ENCODE assay signal across 13 cellular contexts in the genomic region with DNA sequence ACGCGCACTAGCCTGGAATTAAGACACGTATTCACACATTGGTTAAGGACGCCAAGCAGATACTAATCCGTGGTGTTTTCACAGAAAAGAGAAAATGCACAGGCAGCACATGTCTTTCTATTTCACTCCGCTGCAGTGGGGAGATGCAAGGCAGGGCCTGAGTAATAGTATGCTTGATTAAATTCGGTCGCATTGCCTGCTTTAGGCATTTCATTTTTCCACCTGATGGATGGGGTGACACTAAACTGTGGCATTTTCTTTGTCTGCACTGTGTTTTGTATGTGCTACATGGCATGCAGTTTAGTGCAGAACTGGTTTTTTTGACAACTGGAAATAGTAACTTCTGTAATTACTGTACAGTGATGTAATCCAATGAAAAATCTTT.
A peak's percentile ranks its signal among the peaks of the same experiment; 100 is the strongest.
DNase-seq lines count a peak whose midpoint lies in the region; ATAC-seq and TF ChIP-seq lines count a peak whose summit lies in the region.
"Had no signal": no experiment of that assay in that cellular context is flagged by ENCODE, and none has a peak within 500 bp of the region (broad histone marks: within the 10 kb centered on the region; RNA-seq: fewer than 3 reads in every experiment).

No MANE protein-coding gene starts in this region.

- no peak overlapping the region for H2AFZ ChIP-seq in smooth muscle cell (ENCODE audit: low read depth)
- H2AFZ ChIP-seq: hepatocyte had no signal

- DNase-seq in activated naive CD8-positive, alpha-beta T cell treated with anti-CD3 and anti-CD28 coated beads for 36 hours: no peak
- DNase-seq in middle frontal gyrus (ENCODE audit: extremely low spot score, low spot score) (no peak), smooth muscle cell (lab: John Stamatoyannopoulos, UW; ENCODE audit: unreplicated experiment) (no peak), HuH-7 (ENCODE audit: low spot score) (no peak)
- DNase-seq in activated CD8-positive, alpha-beta T cell treated with anti-CD3 and anti-CD28 coated beads for 36 hours: no peak
- DNase-seq: activated CD4-positive, alpha-beta T cell treated with anti-CD3 and anti-CD28 coated beads, Interleukin-2, amount 10 ng/mL, durations not matched to agents 24 days and 14 days; aorta; MM.1S; stimulated activated naive B cell treated with anti-CD40 and anti-IgM and Interleukin-4, amounts not matched to agents 10 μg/mL and 1 μg/mL and 100 μg/mL, for 72 hours had no signal

- POLR2A ChIA-PET in activated CD8-positive, alpha-beta T cell treated with anti-CD3 and anti-CD28 coated beads for 36 hours (lab: Charles Lee): no interaction called here

- peak; percentile 25 for ATAC-seq in GM18907 (IDR thresholded peaks at IDR 0.05; ENCODE audit: unreplicated experiment)
- no peak for ATAC-seq in activated CD8-positive, alpha-beta T cell treated with anti-CD3 and anti-CD28 coated beads for 36 hours

- peaks cover 15% of the 10 kb centered on the region for H3K4me1 Mint-ChIP-seq in activated naive CD8-positive, alpha-beta T cell treated with anti-CD3 and anti-CD28 coated beads for 36 hours
- H3K4me1 Mint-ChIP-seq in activated CD8-positive, alpha-beta T cell treated with anti-CD3 and anti-CD28 coated beads for 36 hours (ENCODE audit: low read depth): peaks cover 7% of the 10 kb centered on the region

- peaks cover 3% of the 10 kb centered on the region for H3K9me3 Mint-ChIP-seq in activated naive CD8-positive, alpha-beta T cell treated with anti-CD3 and anti-CD28 coated beads for 36 hours
- no peaks in the 10 kb centered on the region for H3K9me3 Mint-ChIP-seq in activated CD8-positive, alpha-beta T cell treated with anti-CD3 and anti-CD28 coated beads for 36 hours
- H3K9me3 Mint-ChIP-seq: activated CD4-positive, alpha-beta T cell treated with anti-CD3 and anti-CD28 coated beads, Interleukin-2, amount 10 ng/mL, durations not matched to agents 24 days and 14 days had no signal

- peaks cover 51% of the 10 kb centered on the region for H3K27me3 Mint-ChIP-seq in activated naive CD8-positive, alpha-beta T cell treated with anti-CD3 and anti-CD28 coated beads for 36 hours
- H3K27me3 Mint-ChIP-seq in activated CD8-positive, alpha-beta T cell treated with anti-CD3 and anti-CD28 coated beads for 36 hours: peaks cover 27% of the 10 kb centered on the region

- H3K4me3 ChIP-seq in iPS-15b (ENCODE audit: low read depth, low read length) (peak overlapping the region; percentile 67), skeletal muscle tissue (ENCODE audit: low read length in 3 of 3) (peak overlapping the region; percentile 58 to 74 (median 73)), smooth muscle cell (no peak overlapping the region)
- H3K4me3 ChIP-seq: hepatocyte had no signal

- no peak overlapping the region for H3K9ac ChIP-seq in iPS-15b (ENCODE audit: low read depth, low read length)
- peak overlapping the region in 2 of 3 donors; percentile 42 to 63 for H3K9ac ChIP-seq in skeletal muscle tissue (ENCODE audit: low read depth in 1 of 3, low read length in 3 of 3)
- no peak overlapping the region for H3K9ac ChIP-seq in smooth muscle cell (ENCODE audit: low read depth)

- H3K36me3 ChIP-seq in iPS-15b (ENCODE audit: control insufficient read depth, insufficient read depth, low read length) (no peaks in the 10 kb centered on the region), skeletal muscle tissue (ENCODE audit: control insufficient read depth in 3 of 3, insufficient read depth in 3 of 3, low read length in 3 of 3) (no peaks in the 10 kb centered on the region), smooth muscle cell (ENCODE audit: low read depth) (no peaks in the 10 kb centered on the region)

- no peaks in the 10 kb centered on the region for H3F3A ChIP-seq in smooth muscle cell (ENCODE audit: low read depth)

- CTCF ChIA-PET in activated CD8-positive, alpha-beta T cell treated with anti-CD3 and anti-CD28 coated beads for 36 hours (lab: Charles Lee): no interaction called here

- no peaks in the 10 kb centered on the region for H3K36me3 Mint-ChIP-seq in activated naive CD8-positive, alpha-beta T cell treated with anti-CD3 and anti-CD28 coated beads for 36 hours
- H3K36me3 Mint-ChIP-seq in activated CD8-positive, alpha-beta T cell treated with anti-CD3 and anti-CD28 coated beads for 36 hours (ENCODE audit: low read depth): no peaks in the 10 kb centered on the region
- H3K36me3 Mint-ChIP-seq: stimulated activated naive B cell treated with anti-CD40 and anti-IgM and Interleukin-4, amounts not matched to agents 10 μg/mL and 1 μg/mL and 100 μg/mL, for 72 hours had no signal

- no peaks in the 10 kb centered on the region for H4K20me1 ChIP-seq in smooth muscle cell (ENCODE audit: low read depth)

- H3K27ac ChIP-seq in skeletal muscle tissue (ENCODE audit: low read depth, low read length) (no peak overlapping the region), smooth muscle cell (ENCODE audit: low read depth) (no peak overlapping the region)
- H3K27ac ChIP-seq: hepatocyte had no signal

- no peaks in the 10 kb centered on the region for H3K9me3 ChIP-seq in iPS-15b (ENCODE audit: control insufficient read depth, insufficient read depth, low read length)
- no peaks in the 10 kb centered on the region for H3K9me3 ChIP-seq in skeletal muscle tissue (ENCODE audit: control insufficient read depth in 3 of 3, low read length in 3 of 3)
- no peaks in the 10 kb centered on the region for H3K9me3 ChIP-seq in smooth muscle cell (replicated peaks; ENCODE audit: low read depth)

- H3K4me1 ChIP-seq in iPS-15b (ENCODE audit: control insufficient read depth, insufficient read depth, low read length) (peaks cover 11% of the 10 kb centered on the region), skeletal muscle tissue (ENCODE audit: control insufficient read depth in 3 of 3, insufficient read depth in 3 of 3, low read length in 3 of 3) (peaks cover 4 to 9% (median 8%) of the 10 kb centered on the region in 3 donors), smooth muscle cell (ENCODE audit: low read depth) (no peaks in the 10 kb centered on the region)

- 82% methylated on average over 8 of the region's 8 CpGs for WGBS in smooth muscle cell (ENCODE audit: low lambda C conversion rate)

- H3K27me3 ChIP-seq in iPS-15b (ENCODE audit: control insufficient read depth, insufficient read depth, low read length) (peaks cover 12% of the 10 kb centered on the region), skeletal muscle tissue (ENCODE audit: control insufficient read depth in 3 of 3, insufficient read depth in 3 of 3, low read length in 3 of 3) (no peaks in the 10 kb centered on the region), smooth muscle cell (ENCODE audit: low read depth) (no peaks in the 10 kb centered on the region)
- H3K27me3 ChIP-seq: hepatocyte had no signal

- H3K27ac Mint-ChIP-seq in activated naive CD8-positive, alpha-beta T cell treated with anti-CD3 and anti-CD28 coated beads for 36 hours: no peak overlapping the region
- no peak overlapping the region for H3K27ac Mint-ChIP-seq in activated CD8-positive, alpha-beta T cell treated with anti-CD3 and anti-CD28 coated beads for 36 hours
- H3K27ac Mint-ChIP-seq: activated CD4-positive, alpha-beta T cell treated with anti-CD3 and anti-CD28 coated beads, Interleukin-2, amount 10 ng/mL, durations not matched to agents 24 days and 14 days; stimulated activated naive B cell treated with anti-CD40 and anti-IgM and Interleukin-4, amounts not matched to agents 10 μg/mL and 1 μg/mL and 100 μg/mL, for 72 hours had no signal

- H3K79me2 ChIP-seq in smooth muscle cell (ENCODE audit: low read depth): no peaks in the 10 kb centered on the region
- H3K79me2 ChIP-seq: hepatocyte had no signal

- intact Hi-C loops in activated CD8-positive, alpha-beta T cell treated with anti-CD3 and anti-CD28 coated beads for 36 hours (cut with micrococcal nuclease): no loop called here

- peak overlapping the region; percentile 61 for H3K4me3 Mint-ChIP-seq in activated naive CD8-positive, alpha-beta T cell treated with anti-CD3 and anti-CD28 coated beads for 36 hours
- no peak overlapping the region for H3K4me3 Mint-ChIP-seq in activated CD8-positive, alpha-beta T cell treated with anti-CD3 and anti-CD28 coated beads for 36 hours

- H3K4me2 ChIP-seq in smooth muscle cell: no peak overlapping the region
- H3K4me2 ChIP-seq: hepatocyte had no signal

- TF ChIP-seq CTCF in activated CD8-positive, alpha-beta T cell treated with anti-CD3 and anti-CD28 coated beads for 36 hours (IDR thresholded peaks at IDR 0.05): no peak
- TF ChIP-seq CTCF in smooth muscle cell (IDR thresholded peaks at IDR 0.05; ENCODE audit: borderline replicate concordance, insufficient read depth, poor library complexity, severe bottlenecking): no peak

Comparison
In these comparisons a context has a peak if more than half of its experiments do, and no peak if none do; other contexts are left out.
1. H3K9ac ChIP-seq: peak in skeletal muscle tissue (2 of 3); none in iPS-15b (single experiment) and smooth muscle cell (single experiment).